1 cellular context compared by ENCODE assay signal in genomic region chr9:100445903-100446549, GRCh38.
TF ChIP-seq lines count a peak whose summit lies in the region.

No MANE protein-coding gene starts in this region.

TF ChIP-seq in GM23338, 12 proteins besides CTCF, POLR2A, EP300 and RAD21 (continued from another document):
- TF ChIP-seq ZNF462 (CRISPR knock-in tag; IDR thresholded peaks at IDR 0.05) = no peak
- TF ChIP-seq CREB1 (CRISPR knock-in tag; IDR thresholded peaks at IDR 0.05; ENCODE audit: low read depth) = no peak
- TF ChIP-seq REST (IDR thresholded peaks at IDR 0.05; ENCODE audit: unreplicated experiment) = no peak
